In genomic region chr5:179281688-179282087, GRCh38 we compare ENCODE assay signal across 29 cellular contexts.
"Had no signal": no experiment of that assay in that cellular context is flagged by ENCODE, and none has a peak within 500 bp of the region (broad histone marks: within the 10 kb centered on the region; RNA-seq: fewer than 3 reads in every experiment).

No MANE protein-coding gene starts in this region.

- H3K27ac Mint-ChIP-seq: immature natural killer cell; naive thymus-derived CD8-positive, alpha-beta T cell; stimulated activated naive B cell treated with anti-CD40 and anti-IgM and Interleukin-4, amounts not matched to agents 10 μg/mL and 1 μg/mL and 100 μg/mL, for 72 hours had no signal

- H3K9me3 ChIP-seq: left lung, lower lobe of right lung, ovary, prostate gland, stomach, testis, thyroid gland, transverse colon, upper lobe of left lung, vagina had no signal

- H3K36me3 ChIP-seq: left lung, lower lobe of right lung, ovary, prostate gland, stomach, thyroid gland, transverse colon, upper lobe of left lung, vagina had no signal

- H3K4me3 Mint-ChIP-seq: immature natural killer cell; naive thymus-derived CD8-positive, alpha-beta T cell; nephron; neural crest cell; stimulated activated naive B cell treated with anti-CD40 and anti-IgM and Interleukin-4, amounts not matched to agents 10 μg/mL and 1 μg/mL and 100 μg/mL, for 72 hours had no signal

- DNase-seq: hypothalamus; immature natural killer cell; left colon; lower lobe of right lung; mammary epithelial cell; mesenchymal stem cell; naive thymus-derived CD8-positive, alpha-beta T cell; nucleus accumbens; retina; stimulated activated CD4-positive, alpha-beta T cell treated with anti-CD3 and anti-CD28 coated beads, Interleukin-12 subunit alpha, Interleukin-12 subunit beta, amount 100 ng/mL, for 4 hours; stimulated activated CD4-positive, alpha-beta T cell treated with anti-CD3 and anti-CD28 coated beads, Interleukin-15, amount 100 ng/mL, for 24 hours; stimulated activated CD4-positive, alpha-beta T cell treated with anti-CD3 and anti-CD28 coated beads, Interleukin-2, amount 100 ng/mL, for 24 hours; stimulated activated CD4-positive, alpha-beta T cell treated with anti-CD3 and anti-CD28 coated beads, Interleukin-4, amount 100 ng/mL, for 1 hour; stimulated activated naive B cell treated with anti-CD40 and anti-IgM and Interleukin-4, amounts not matched to agents 10 μg/mL and 1 μg/mL and 100 μg/mL, for 72 hours; stimulated activated naive CD8-positive, alpha-beta T cell treated with anti-CD3 and anti-CD28 coated beads, Interleukin-15, Interleukin-2, amounts not matched to agents 100 U/mL and 50 U/mL, for 24 hours; stomach; testis; thyroid gland; transverse colon; upper lobe of left lung had no signal

- H3K36me3 Mint-ChIP-seq: immature natural killer cell; stimulated activated naive B cell treated with anti-CD40 and anti-IgM and Interleukin-4, amounts not matched to agents 10 μg/mL and 1 μg/mL and 100 μg/mL, for 72 hours had no signal

- H3K4me1 Mint-ChIP-seq: immature natural killer cell; stimulated activated naive B cell treated with anti-CD40 and anti-IgM and Interleukin-4, amounts not matched to agents 10 μg/mL and 1 μg/mL and 100 μg/mL, for 72 hours had no signal

- ATAC-seq: left colon; left lung; lower lobe of right lung; naive thymus-derived CD8-positive, alpha-beta T cell; right cardiac atrium; stimulated activated naive B cell treated with anti-CD40 and anti-IgM and Interleukin-4, amounts not matched to agents 10 μg/mL and 1 μg/mL and 100 μg/mL, for 72 hours; stimulated activated naive CD8-positive, alpha-beta T cell treated with anti-CD3 and anti-CD28 coated beads, Interleukin-15, Interleukin-2, amounts not matched to agents 100 U/mL and 50 U/mL, for 24 hours had no signal

- H3K27me3 ChIP-seq: left lung, ovary, stomach, testis, thyroid gland, transverse colon, upper lobe of left lung, vagina had no signal

- H3K4me2 ChIP-seq: smooth muscle cell had no signal

- FAIRE-seq: kidney had no signal

- H3K27ac ChIP-seq: left lung, lower lobe of right lung, ovary, prostate gland, stomach, testis, thyroid gland, transverse colon, upper lobe of left lung, vagina had no signal

- H3K9me3 Mint-ChIP-seq: immature natural killer cell; stimulated activated naive B cell treated with anti-CD40 and anti-IgM and Interleukin-4, amounts not matched to agents 10 μg/mL and 1 μg/mL and 100 μg/mL, for 72 hours had no signal

- H3K4me3 ChIP-seq: left lung, lower lobe of right lung, ovary, prostate gland, smooth muscle cell, stomach, testis, thyroid gland, transverse colon, upper lobe of left lung, vagina had no signal

- H3K27me3 Mint-ChIP-seq: naive thymus-derived CD8-positive, alpha-beta T cell; stimulated activated naive B cell treated with anti-CD40 and anti-IgM and Interleukin-4, amounts not matched to agents 10 μg/mL and 1 μg/mL and 100 μg/mL, for 72 hours had no signal

- H3K4me1 ChIP-seq: prostate gland had no signal
